In genomic region chr22:44472583-44472982, GRCh38 we compare ENCODE assay signal across 21 cellular contexts. TPM values are rescaled to one million over a fixed set of nuclear protein-coding genes. Genes with fewer than 3 reads are reported as not detected.
A peak's percentile ranks its signal among the peaks of the same experiment; 100 is the strongest.
DNase-seq lines count a peak whose midpoint lies in the region; ATAC-seq, FAIRE-seq and TF ChIP-seq lines count a peak whose summit lies in the region.
"Had no signal": no experiment of that assay in that cellular context is flagged by ENCODE, and none has a peak within 500 bp of the region (broad histone marks: within the 10 kb centered on the region; RNA-seq: fewer than 3 reads in every experiment).

No MANE protein-coding gene starts in this region.

- FAIRE-seq in HepG2 (lab: Jason Lieb, UNC), result no peak
- FAIRE-seq: GM12891, GM18507, H1 had no signal

- in situ Hi-C loops in HepG2 (cut with HindIII; ENCODE audit: extremely low pct_ligation_motif_present, low pct_unique_long_range_greater_than_20kb), result no loop called here

- no peaks in the 10 kb centered on the region for H3K79me2 ChIP-seq in HepG2 (ENCODE audit: insufficient read depth, low read length)
- H3K79me2 ChIP-seq in smooth muscle cell (ENCODE audit: low read depth), result no peaks in the 10 kb centered on the region

- no peak for TF ChIP-seq EP300 in HepG2 (IDR thresholded peaks at IDR 0.05; ENCODE audit: low read depth in 2 of 2, low read length in 2 of 2)
- TF ChIP-seq EP300 in HepG2 (CRISPR knock-in tag; IDR thresholded peaks at IDR 0.05; ENCODE audit: borderline replicate concordance), result no peak

- TF ChIP-seq POLR2A in HepG2 (IDR thresholded peaks at IDR 0.05; ENCODE audit: insufficient read depth in 1 of 2, low read depth in 2 of 2, low read length in 2 of 2) (no peak), right lobe of liver (IDR thresholded peaks at IDR 0.05) (no peak)

- H3K27ac ChIP-seq in liver (ENCODE audit: low read depth in 1 of 2, low read length in 2 of 2) (no peak overlapping the region), HepG2 (ENCODE audit: extremely low read length, insufficient read depth, low read length) (no peak overlapping the region), right lobe of liver (no peak overlapping the region), smooth muscle cell (ENCODE audit: low read depth) (peak overlapping the region; percentile 34)
- H3K27ac ChIP-seq: GM23248 had no signal

- POLR2A ChIA-PET in HepG2 (lab: Yijun Ruan, JAX), result no interaction called here

- no peak overlapping the region for H2AFZ ChIP-seq in HepG2 (ENCODE audit: low read length)
- peak overlapping the region; percentile 4 for H2AFZ ChIP-seq in smooth muscle cell (ENCODE audit: low read depth)
- H2AFZ ChIP-seq: GM23248 had no signal

- H3K9me3 ChIP-seq in liver (ENCODE audit: control insufficient read depth in 4 of 4, low read length in 3 of 4) (peaks cover 0 to 8% (median 3%) of the 10 kb centered on the region in 4 donors), HepG2 (ENCODE audit: low read length) (peaks cover 28% of the 10 kb centered on the region), right lobe of liver (peaks cover 0 to 10% (median 0%) of the 10 kb centered on the region in 4 donors), smooth muscle cell (replicated peaks; ENCODE audit: low read depth) (peaks cover 8% of the 10 kb centered on the region)

- H3K27me3 ChIP-seq in liver (ENCODE audit: control insufficient read depth in 4 of 4, insufficient read depth in 4 of 4, low read length in 3 of 4) (no peaks in the 10 kb centered on the region), HepG2 (ENCODE audit: control insufficient read depth in 1 of 2, insufficient read depth in 2 of 2, low read length in 2 of 2) (peaks cover 0 to 9% of the 10 kb centered on the region in 2 experiments; a peak in 1 of 5 replicates), right lobe of liver (no peaks in the 10 kb centered on the region), smooth muscle cell (ENCODE audit: low read depth) (no peaks in the 10 kb centered on the region)

- intact Hi-C loops in HepG2 (cut with micrococcal nuclease; ENCODE audit: unreplicated experiment), result no loop called here
- intact Hi-C loops in right lobe of liver (cut with DNase I), result no loop called here

- DNase-seq in HepG2 (ENCODE audit: low spot score) (no peak), fibroblast of the aortic adventitia (ENCODE audit: low read depth) (peak; percentile 70), right lobe of liver (no peak), smooth muscle cell (lab: John Stamatoyannopoulos, UW; ENCODE audit: unreplicated experiment) (no peak)
- DNase-seq: C1 segment of cervical spinal cord; Calu3; CD4-positive, alpha-beta memory T cell; COR-L47; DMS53; DMS79 treated with DMSO at 0.1 percent for 48 hours; GF-D8; GM23248; H7; HCEC 1CT had no signal

- no TSS peak for BruUV-seq in HepG2 (replicated peaks; lab: Mats Ljungman, UMichigan)

- H3K4me1 ChIP-seq in liver (ENCODE audit: control insufficient read depth in 4 of 4, insufficient read depth in 4 of 4, low read length in 3 of 4), result no peaks in the 10 kb centered on the region
- no peaks in the 10 kb centered on the region for H3K4me1 ChIP-seq in HepG2 (ENCODE audit: insufficient read depth, low read length)
- no peaks in the 10 kb centered on the region for H3K4me1 ChIP-seq in right lobe of liver
- peaks cover 6% of the 10 kb centered on the region for H3K4me1 ChIP-seq in smooth muscle cell (ENCODE audit: low read depth)

- no peak overlapping the region for H3K4me3 ChIP-seq in liver (ENCODE audit: low read depth in 1 of 3, low read length in 3 of 3)
- no peak overlapping the region for H3K4me3 ChIP-seq in HepG2 (replicated peaks in 1 of 3; ENCODE audit: insufficient read depth in 1 of 3, low read depth in 2 of 3, low read length in 3 of 3)
- no peak overlapping the region for H3K4me3 ChIP-seq in fibroblast of the aortic adventitia (ENCODE audit: low read depth, low read length)
- no peak overlapping the region for H3K4me3 ChIP-seq in right lobe of liver
- H3K4me3 ChIP-seq in smooth muscle cell, result no peak overlapping the region
- H3K4me3 ChIP-seq: GM23248 had no signal

- H3K9ac ChIP-seq in liver (ENCODE audit: low read depth in 1 of 2, low read length in 2 of 2) (no peak overlapping the region), HepG2 (ENCODE audit: insufficient read depth, low read depth, low read length) (no peak overlapping the region), smooth muscle cell (ENCODE audit: low read depth) (no peak overlapping the region)
- H3K9ac ChIP-seq: GM23248 had no signal

- no peaks in the 10 kb centered on the region for H4K20me1 ChIP-seq in HepG2 (ENCODE audit: insufficient read depth, low read length)
- H4K20me1 ChIP-seq in smooth muscle cell (ENCODE audit: low read depth), result no peaks in the 10 kb centered on the region

- TF ChIP-seq CTCF in liver (IDR thresholded peaks at IDR 0.05; ENCODE audit: low read depth, low read length, missing input control) (no peak), HepG2 (CRISPR knock-in tag; IDR thresholded peaks at IDR 0.05) (no peak), fibroblast of the aortic adventitia (IDR thresholded peaks at IDR 0.05; ENCODE audit: insufficient read depth, low read length) (no peak), right lobe of liver (IDR thresholded peaks at IDR 0.05) (no peak), smooth muscle cell (IDR thresholded peaks at IDR 0.05; ENCODE audit: borderline replicate concordance, insufficient read depth, poor library complexity, severe bottlenecking) (no peak)

- H3K4me2 ChIP-seq in HepG2 (ENCODE audit: low read depth, low read length), result no peak overlapping the region
- peak overlapping the region; percentile 5 for H3K4me2 ChIP-seq in smooth muscle cell

- no peaks in the 10 kb centered on the region for H3K36me3 ChIP-seq in liver (ENCODE audit: control insufficient read depth in 4 of 4, insufficient read depth in 3 of 4, low read depth in 1 of 4, low read length in 3 of 4)
- no peaks in the 10 kb centered on the region for H3K36me3 ChIP-seq in HepG2 (replicated peaks in 1 of 2; ENCODE audit: control insufficient read depth in 1 of 2, insufficient read depth in 2 of 2, low read length in 2 of 2)
- H3K36me3 ChIP-seq in right lobe of liver, result no peaks in the 10 kb centered on the region
- H3K36me3 ChIP-seq in smooth muscle cell (ENCODE audit: low read depth), result peaks cover 9% of the 10 kb centered on the region

- TF ChIP-seq RAD21 in liver (IDR thresholded peaks at IDR 0.05) (peak in 1 of 2 donors; percentile 20), HepG2 (CRISPR knock-in tag; IDR thresholded peaks at IDR 0.05) (no peak)

- peaks cover 8% of the 10 kb centered on the region for H3F3A ChIP-seq in smooth muscle cell (ENCODE audit: low read depth)

- CTCF ChIA-PET in HepG2 (lab: Yijun Ruan, JAX; ENCODE audit: low intra/inter-chr PET ratio, low total read pairs), result no interaction called here

- ATAC-seq in HepG2 (no peak), right lobe of liver (peak; percentile 36 to 72 (median 56)), HG03521 (IDR thresholded peaks at IDR 0.05; ENCODE audit: unreplicated experiment) (no peak), GM21529 (IDR thresholded peaks at IDR 0.05; ENCODE audit: unreplicated experiment) (no peak), GM21390 (IDR thresholded peaks at IDR 0.05; ENCODE audit: unreplicated experiment) (no peak)

TF ChIP-seq in liver, 16 proteins besides CTCF, POLR2A, EP300 and RAD21 (continues in another document):
- TF ChIP-seq EGR1 (IDR thresholded peaks at IDR 0.05; ENCODE audit: low read depth in 2 of 2), result no peak
- TF ChIP-seq, protein P1, sequence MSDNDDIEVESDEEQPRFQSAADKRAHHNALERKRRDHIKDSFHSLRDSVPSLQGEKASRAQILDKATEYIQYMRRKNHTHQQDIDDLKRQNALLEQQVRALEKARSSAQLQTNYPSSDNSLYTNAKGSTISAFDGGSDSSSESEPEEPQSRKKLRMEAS (IDR thresholded peaks at IDR 0.05), result no peak

TF ChIP-seq in HepG2, 621 proteins besides CTCF, POLR2A, EP300 and RAD21 (continues in another document):
- no peak for TF ChIP-seq DMAP1 (CRISPR knock-in tag; IDR thresholded peaks at IDR 0.05)
- TF ChIP-seq MXD1 (CRISPR knock-in tag; IDR thresholded peaks at IDR 0.05), result no peak
- no peak for TF ChIP-seq HNRNPL (IDR thresholded peaks at IDR 0.05; ENCODE audit: low read depth, low read length)
- no peak for TF ChIP-seq FOXO1 (CRISPR knock-in tag; IDR thresholded peaks at IDR 0.05)
- no peak for TF ChIP-seq MED8 (CRISPR knock-in tag; IDR thresholded peaks at IDR 0.05; ENCODE audit: insufficient replicate concordance)
- no peak for TF ChIP-seq STAT5B (CRISPR knock-in tag; IDR thresholded peaks at IDR 0.05)

RNA-seq across cellular contexts. Expression of gene RTL6, which starts 25.4 kb away (rescaled TPM):
- total RNA-seq in liver, result 1 to 10 TPM; 3.8 to 5.4 TPM
- polyA plus RNA-seq in liver, result 1 to 10 TPM; 1.2 to 4.8 TPM
- not detected in 2 replicates for total RNA-seq in HepG2 (2016; rRNA removed; fragmentation: Illumina TruSeq; extraction: Trizol)
- not detected in 2 replicates for total RNA-seq in HepG2 (2016; cell fraction: cytosol; rRNA removed; fragmentation: Illumina TruSeq; extraction: Trizol; ENCODE audit: low read depth)
- total RNA-seq in HepG2 (2016; cell fraction: insoluble cytoplasmic fraction; rRNA removed; fragmentation: Illumina TruSeq; extraction: Trizol), result not detected in 2 replicates
- total RNA-seq in HepG2 (2016; cell fraction: membrane; rRNA removed; fragmentation: Illumina TruSeq; extraction: Trizol), result not detected in 2 replicates
- not detected in 2 replicates for total RNA-seq in HepG2 (2016; cell fraction: nucleus; rRNA removed; fragmentation: Illumina TruSeq; extraction: Trizol)
- polyA plus RNA-seq in HepG2 (2011; rRNA removed), result not detected in 2 replicates
- polyA plus RNA-seq in HepG2 (2011; cell fraction: cytosol; rRNA removed), result not detected in 2 replicates
- not detected in 2 replicates for polyA plus RNA-seq in HepG2 (2011; cell fraction: nucleus; rRNA removed)
- not detected in 2 replicates for polyA plus RNA-seq in HepG2 (2012)
- not detected in 2 replicates for polyA plus RNA-seq in HepG2 (2016; cell fraction: cytosol; fragmentation: Illumina TruSeq; extraction: Trizol; ENCODE audit: low read depth)
- not detected in 2 replicates for polyA plus RNA-seq in HepG2 (2016; cell fraction: insoluble cytoplasmic fraction; fragmentation: Illumina TruSeq; extraction: Trizol; ENCODE audit: low read depth)
- polyA plus RNA-seq in HepG2 (2016; cell fraction: membrane; fragmentation: Illumina TruSeq; extraction: Trizol; ENCODE audit: low read depth), result not detected in 2 replicates
- polyA plus RNA-seq in HepG2 (2016; cell fraction: nucleus; fragmentation: Illumina TruSeq; extraction: Trizol; ENCODE audit: insufficient read depth, low read depth), result not detected in 2 replicates
- polyA minus RNA-seq in HepG2 (2011; rRNA and poly(A)+ RNA removed; ENCODE audit: low replicate concordance), result 75.9 TPM in 1 of 2 replicates, not detected in the other
- 0.20 and 0.62 TPM in 2 replicates for polyA minus RNA-seq in HepG2 (2011; cell fraction: cytosol; rRNA and poly(A)+ RNA removed)
- 0.25 and 0.26 TPM in 2 replicates for polyA minus RNA-seq in HepG2 (2011; cell fraction: nucleus; rRNA and poly(A)+ RNA removed)
- 14.3 and 28.7 TPM in 2 replicates for total RNA-seq in fibroblast of the aortic adventitia (ENCODE audit: low replicate concordance)
- 1 to 10 TPM; 3.2 to 4.8 (median 4.2) TPM for total RNA-seq in right lobe of liver
- 15.1 and 20.7 TPM in 2 replicates for total RNA-seq in smooth muscle cell
- 12.6 and 14.9 TPM in 2 replicates for polyA plus RNA-seq in smooth muscle cell

Comparison
In these comparisons a context has a peak if more than half of its experiments do, and no peak if none do; other contexts are left out.
1. ATAC-seq: peak in right lobe of liver (4 of 4); none in HepG2 (single experiment), HG03521 (single experiment), GM21529 (single experiment) and GM21390 (single experiment).